9 cellular contexts compared by ENCODE assay signal in genomic region chr7:37786741-37787569, GRCh38.
DNase-seq lines count a peak whose midpoint lies in the region; ATAC-seq, FAIRE-seq and TF ChIP-seq lines count a peak whose summit lies in the region.
"Had no signal": no experiment of that assay in that cellular context is flagged by ENCODE, and none has a peak within 500 bp of the region (broad histone marks: within the 10 kb centered on the region; RNA-seq: fewer than 3 reads in every experiment).

No MANE protein-coding gene starts in this region.

- no peak overlapping the region for H2AFZ ChIP-seq in mammary epithelial cell (ENCODE audit: low read depth, low read length)

- no peak overlapping the region for H3K9ac ChIP-seq in mammary epithelial cell (ENCODE audit: insufficient read depth, low read length)

- in situ Hi-C loops in mammary epithelial cell (cut with MboI; ENCODE audit: low sequenced_read_pairs in 2 of 2), result no loop called here

- H3K27ac Mint-ChIP-seq in activated T-helper 17 cell treated with anti-CD3 and anti-CD28 coated beads, Interleukin-2, amount 50 U/mL, for 72 hours, result no peak overlapping the region

- H3K4me3 Mint-ChIP-seq in activated T-helper 17 cell treated with anti-CD3 and anti-CD28 coated beads, Interleukin-2, amount 50 U/mL, for 72 hours, result no peak overlapping the region

- TF ChIP-seq CTCF in GM20000 (IDR thresholded peaks at IDR 0.05; ENCODE audit: extremely low read depth, missing control alignments), result no peak
- no peak for TF ChIP-seq CTCF in mammary epithelial cell (conservative IDR thresholded peaks at IDR 0.05 in 1 of 2, IDR thresholded peaks at IDR 0.05 in 1 of 2; ENCODE audit: extremely low read depth in 1 of 2, insufficient read depth in 1 of 2, low read depth in 1 of 2, low read length in 2 of 2)

- BruUV-seq in mammary epithelial cell (replicated peaks; lab: Mats Ljungman, UMichigan), result no TSS peak

- H3K27me3 ChIP-seq in MG63 (no peaks in the 10 kb centered on the region; the same call in 1 of the 2 replicates), mammary epithelial cell (ENCODE audit: insufficient read depth, low read length) (no peaks in the 10 kb centered on the region)

- H3K4me2 ChIP-seq in mammary epithelial cell (ENCODE audit: insufficient read depth, low read depth, low read length), result no peak overlapping the region

- peak; percentile 21 for DNase-seq in GM12891 (ENCODE audit: insufficient read length, low spot score)
- peak; percentile 47 for DNase-seq in GM20000 (ENCODE audit: low spot score)
- DNase-seq in MG63, result no peak
- DNase-seq in NCI-H2171 treated with DMSO at 0.1 percent for 48 hours (lab: John Stamatoyannopoulos, UW), result no peak
- no peak for DNase-seq in mammary epithelial cell
- no peak for DNase-seq in activated gamma-delta T cell (lab: John Stamatoyannopoulos, UW)

- H3K36me3 ChIP-seq in MG63 (no peaks in the 10 kb centered on the region), mammary epithelial cell (ENCODE audit: insufficient read depth, low read length) (no peaks in the 10 kb centered on the region)

- H3K9me3 ChIP-seq in MG63 (no peaks in the 10 kb centered on the region), mammary epithelial cell (replicated peaks; ENCODE audit: insufficient read depth, low read length) (peaks cover under 1% of the 10 kb centered on the region)

- H3K79me2 ChIP-seq in mammary epithelial cell (ENCODE audit: insufficient read depth, low read length), result no peaks in the 10 kb centered on the region

- ATAC-seq in HG03342 (IDR thresholded peaks at IDR 0.05; ENCODE audit: unreplicated experiment), result peak; percentile 88
- peak; percentile 73 for ATAC-seq in activated T-helper 17 cell treated with anti-CD3 and anti-CD28 coated beads, Interleukin-2, amount 50 U/mL, for 72 hours (replicated peaks)
- ATAC-seq: Panc1 had no signal

- H3K4me1 ChIP-seq in mammary epithelial cell (ENCODE audit: insufficient read depth, low read length), result no peaks in the 10 kb centered on the region

- H3K9me3 Mint-ChIP-seq in activated T-helper 17 cell treated with anti-CD3 and anti-CD28 coated beads, Interleukin-2, amount 50 U/mL, for 72 hours, result no peaks in the 10 kb centered on the region

- H3K4me3 ChIP-seq in MG63 (no peak overlapping the region), mammary epithelial cell (replicated peaks in 1 of 3; ENCODE audit: insufficient read depth in 1 of 3, low read depth in 2 of 3, low read length in 3 of 3) (no peak overlapping the region)

- H3K27me3 Mint-ChIP-seq in activated T-helper 17 cell treated with anti-CD3 and anti-CD28 coated beads, Interleukin-2, amount 50 U/mL, for 72 hours, result peaks cover 12% of the 10 kb centered on the region

- 0 out of 2 replicates have a peak, but pooled peaks have one; percentile 18 for TF ChIP-seq POLR2A in GM12891 (IDR thresholded peaks at IDR 0.05; ENCODE audit: low read depth, low read length)

- no peaks in the 10 kb centered on the region for H3K4me1 Mint-ChIP-seq in activated T-helper 17 cell treated with anti-CD3 and anti-CD28 coated beads, Interleukin-2, amount 50 U/mL, for 72 hours

- WGBS in mammary epithelial cell (ENCODE audit: low coverage, missing lambda C conversion rate), result 70% methylated on average over 6 of the region's 6 CpGs

- CTCF ChIA-PET in mammary epithelial cell (lab: Charles Lee; ENCODE audit: low non-redundant PET), result no interaction called here

- H3K36me3 Mint-ChIP-seq in activated T-helper 17 cell treated with anti-CD3 and anti-CD28 coated beads, Interleukin-2, amount 50 U/mL, for 72 hours (ENCODE audit: low read depth), result no peaks in the 10 kb centered on the region

- peak; percentile 98 for FAIRE-seq in GM12891 (lab: Jason Lieb, UNC)

- no peaks in the 10 kb centered on the region for H4K20me1 ChIP-seq in mammary epithelial cell (ENCODE audit: insufficient read depth, low read length)

- dilution Hi-C loops in mammary epithelial cell (cut with HindIII; ENCODE audit: low sequenced_read_pairs), result no loop called here

- intact Hi-C loops in mammary epithelial cell (cut with micrococcal nuclease), result no loop called here

- H3K27ac ChIP-seq in mammary epithelial cell (ENCODE audit: insufficient read depth, low read depth, low read length), result no peak overlapping the region

TF ChIP-seq in GM12891, 5 proteins besides CTCF, POLR2A, EP300 and RAD21:
- peak; percentile 29 for TF ChIP-seq PAX5 (IDR thresholded peaks at IDR 0.05; ENCODE audit: insufficient read depth, low read length, severe bottlenecking)
- no peak for TF ChIP-seq POLR2AphosphoS5 (IDR thresholded peaks at IDR 0.05; ENCODE audit: low read depth, low read length)
- no peak; the same call in 1 of the 2 replicates for TF ChIP-seq TAF1 (IDR thresholded peaks at IDR 0.05; ENCODE audit: low read depth, low read length)
- TF ChIP-seq POU2F2 (IDR thresholded peaks at IDR 0.05; ENCODE audit: low read depth, low read length), result no peak
- TF ChIP-seq SPI1 (IDR thresholded peaks at IDR 0.05; ENCODE audit: low read depth, low read length), result peak; percentile 99
TF ChIP-seq in GM12891: peak in this region for 2.

Comparison
In these comparisons a context has a peak if more than half of its experiments do, and no peak if none do; other contexts are left out.
1. DNase-seq: peak in GM12891 (single experiment) and GM20000 (single experiment); none in MG63 (single experiment), NCI-H2171 treated with DMSO at 0.1 percent for 48 hours (single experiment), mammary epithelial cell (single experiment) and activated gamma-delta T cell (single experiment).